Comparison of ENCODE assay signal across 9 cellular contexts in genomic region chr3:183527421-183527979, GRCh38. TPM values are rescaled to one million over a fixed set of nuclear protein-coding genes. Genes with fewer than 3 reads are reported as not detected.
A peak's percentile ranks its signal among the peaks of the same experiment; 100 is the strongest.
DNase-seq lines count a peak whose midpoint lies in the region; ATAC-seq and TF ChIP-seq lines count a peak whose summit lies in the region.
"Had no signal": no experiment of that assay in that cellular context is flagged by ENCODE, and none has a peak within 500 bp of the region (broad histone marks: within the 10 kb centered on the region; RNA-seq: fewer than 3 reads in every experiment).

No MANE protein-coding gene starts in this region.

- 88% methylated on average over 6 of the region's 6 CpGs for WGBS in lower leg skin, 2 donors

- H3K4me3 ChIP-seq in ACC112 (ENCODE audit: low read depth, low read length) (peak overlapping the region; percentile 37; the same call in 1 of the 2 replicates), lower leg skin (ENCODE audit: low read depth, poor library complexity, severe bottlenecking) (no peak overlapping the region)

- H3K79me2 ChIP-seq in ACC112 (ENCODE audit: control insufficient read depth, insufficient read depth, low read length, unreplicated experiment) = no peaks in the 10 kb centered on the region

- H3K27ac ChIP-seq in ACC112 (ENCODE audit: low read depth, low read length) = no peak overlapping the region

- no peaks in the 10 kb centered on the region for H3K36me3 ChIP-seq in ACC112 (ENCODE audit: insufficient read depth, low read length)

- peaks cover 6% of the 10 kb centered on the region for H3K27me3 ChIP-seq in ACC112 (ENCODE audit: insufficient read depth, low read length)

- ATAC-seq in GM19023 (IDR thresholded peaks at IDR 0.05; ENCODE audit: unreplicated experiment) (peak; percentile 72), HG03025 (IDR thresholded peaks at IDR 0.05; ENCODE audit: low FRiP score, unreplicated experiment) (peak; percentile 86)

- no peak for TF ChIP-seq POLR2A in lower leg skin (IDR thresholded peaks at IDR 0.05)

- peaks cover 5% of the 10 kb centered on the region for H3K4me1 ChIP-seq in ACC112 (ENCODE audit: control insufficient read depth, insufficient read depth, low read length, unreplicated experiment)

- TF ChIP-seq CTCF in lower leg skin (IDR thresholded peaks at IDR 0.05) = no peak

- intact Hi-C loops in lower leg skin (cut with DNase I; ENCODE audit: low total_unique reads) = no loop called here

- DNase-seq in RPMI8226 (peak; percentile 81), HCEC 1CT (no peak), lower leg skin (ENCODE audit: low spot score in 2 of 2) (no peak)
- no peak for DNase-seq in stimulated activated CD4-positive, alpha-beta T cell treated with anti-CD3 and anti-CD28 coated beads, Interleukin-12 subunit alpha, Interleukin-12 subunit beta, amount 100 ng/mL, for 4 hours
- DNase-seq in NK-92 treated with Interleukin-12 subunit alpha and Interleukin-12 subunit beta, amount 100 ng/mL, for 24 hours (lab: John Stamatoyannopoulos, UW) = no peak
- DNase-seq: KBM-7 had no signal

- H2AFZ ChIP-seq in ACC112 (ENCODE audit: low read length, unreplicated experiment) = peak overlapping the region; percentile 73

RNA-seq across cellular contexts. Expression of gene KLHL6, which starts 28.0 kb away (rescaled TPM):
- under 1 TPM; 0.10 to 0.58 (median 0.23) TPM for total RNA-seq in lower leg skin
